ENCODE assay signal across 1 cellular context in the genomic region with DNA sequence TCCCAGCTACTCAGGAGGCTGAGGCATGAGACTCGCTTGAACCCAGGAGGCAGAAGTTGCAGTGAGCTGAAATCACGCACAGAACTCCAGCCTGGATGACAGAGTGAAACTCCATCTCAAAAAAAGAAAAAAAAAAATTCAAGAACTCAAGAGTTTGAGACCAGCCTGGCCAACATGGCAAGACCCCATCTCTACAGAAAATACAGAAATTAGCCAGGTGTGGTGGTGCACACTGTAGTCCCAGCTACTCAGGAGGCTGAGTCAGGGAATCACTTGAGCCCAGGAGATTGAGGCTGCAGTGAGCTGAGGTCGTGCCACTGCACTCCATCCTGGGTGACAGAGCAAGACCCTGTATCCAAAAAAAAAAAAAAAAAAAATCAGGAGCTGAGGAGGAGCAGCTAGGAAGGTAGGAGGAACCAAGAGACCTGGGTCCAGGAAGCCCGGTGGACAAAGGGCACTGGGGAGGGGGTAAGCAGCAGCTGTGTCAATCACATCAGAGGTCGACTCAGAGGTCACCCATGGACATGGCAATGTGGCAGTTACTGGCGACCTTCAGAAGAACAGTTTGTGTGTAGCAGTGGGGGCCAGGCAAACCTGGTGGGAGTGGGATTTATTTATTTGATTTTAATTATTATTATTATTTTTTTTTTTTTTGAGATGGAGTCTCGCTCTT.
A peak's percentile ranks its signal among the peaks of the same experiment; 100 is the strongest.
TF ChIP-seq lines count a peak whose summit lies in the region.

No MANE protein-coding gene starts in this region.

TF ChIP-seq in HepG2, 621 proteins besides CTCF, POLR2A, EP300 and RAD21 (continues in another document):
- TF ChIP-seq, protein P1, sequence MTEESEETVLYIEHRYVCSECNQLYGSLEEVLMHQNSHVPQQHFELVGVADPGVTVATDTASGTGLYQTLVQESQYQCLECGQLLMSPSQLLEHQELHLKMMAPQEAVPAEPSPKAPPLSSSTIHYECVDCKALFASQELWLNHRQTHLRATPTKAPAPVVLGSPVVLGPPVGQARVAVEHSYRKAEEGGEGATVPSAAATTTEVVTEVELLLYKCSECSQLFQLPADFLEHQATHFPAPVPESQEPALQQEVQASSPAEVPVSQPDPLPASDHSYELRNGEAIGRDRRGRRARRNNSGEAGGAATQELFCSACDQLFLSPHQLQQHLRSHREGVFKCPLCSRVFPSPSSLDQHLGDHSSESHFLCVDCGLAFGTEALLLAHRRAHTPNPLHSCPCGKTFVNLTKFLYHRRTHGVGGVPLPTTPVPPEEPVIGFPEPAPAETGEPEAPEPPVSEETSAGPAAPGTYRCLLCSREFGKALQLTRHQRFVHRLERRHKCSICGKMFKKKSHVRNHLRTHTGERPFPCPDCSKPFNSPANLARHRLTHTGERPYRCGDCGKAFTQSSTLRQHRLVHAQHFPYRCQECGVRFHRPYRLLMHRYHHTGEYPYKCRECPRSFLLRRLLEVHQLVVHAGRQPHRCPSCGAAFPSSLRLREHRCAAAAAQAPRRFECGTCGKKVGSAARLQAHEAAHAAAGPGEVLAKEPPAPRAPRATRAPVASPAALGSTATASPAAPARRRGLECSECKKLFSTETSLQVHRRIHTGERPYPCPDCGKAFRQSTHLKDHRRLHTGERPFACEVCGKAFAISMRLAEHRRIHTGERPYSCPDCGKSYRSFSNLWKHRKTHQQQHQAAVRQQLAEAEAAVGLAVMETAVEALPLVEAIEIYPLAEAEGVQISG (CRISPR knock-in tag; IDR thresholded peaks at IDR 0.05): peak; percentile 21; the same call in 1 of the 2 replicates
- TF ChIP-seq, protein P2, sequence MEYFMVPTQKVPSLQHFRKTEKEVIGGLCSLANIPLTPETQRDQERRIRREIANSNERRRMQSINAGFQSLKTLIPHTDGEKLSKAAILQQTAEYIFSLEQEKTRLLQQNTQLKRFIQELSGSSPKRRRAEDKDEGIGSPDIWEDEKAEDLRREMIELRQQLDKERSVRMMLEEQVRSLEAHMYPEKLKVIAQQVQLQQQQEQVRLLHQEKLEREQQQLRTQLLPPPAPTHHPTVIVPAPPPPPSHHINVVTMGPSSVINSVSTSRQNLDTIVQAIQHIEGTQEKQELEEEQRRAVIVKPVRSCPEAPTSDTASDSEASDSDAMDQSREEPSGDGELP (IDR thresholded peaks at IDR 0.05; ENCODE audit: borderline replicate concordance, low read depth): peak; percentile 75
- TF ChIP-seq GATAD2A (CRISPR knock-in tag; IDR thresholded peaks at IDR 0.05): peak; percentile 59
- peak; percentile 57; the same call in 1 of the 2 replicates for TF ChIP-seq HOXA3 (CRISPR knock-in tag; IDR thresholded peaks at IDR 0.05)
- no peak for TF ChIP-seq SMYD3 (CRISPR knock-in tag; IDR thresholded peaks at IDR 0.05)
- TF ChIP-seq E2F2 (CRISPR knock-in tag; IDR thresholded peaks at IDR 0.05; ENCODE audit: borderline replicate concordance): no peak
- TF ChIP-seq ZNF367 (CRISPR knock-in tag; IDR thresholded peaks at IDR 0.05; ENCODE audit: borderline replicate concordance): no peak
- TF ChIP-seq ZNF552 (CRISPR knock-in tag; IDR thresholded peaks at IDR 0.05; ENCODE audit: borderline replicate concordance): 0 out of 2 replicates have a peak, but pooled peaks have one; percentile 36
- no peak for TF ChIP-seq GATAD1 (CRISPR knock-in tag; IDR thresholded peaks at IDR 0.05)
- TF ChIP-seq ZFP82 (CRISPR knock-in tag; IDR thresholded peaks at IDR 0.05; ENCODE audit: borderline replicate concordance): no peak
- TF ChIP-seq SAP130 (CRISPR knock-in tag; IDR thresholded peaks at IDR 0.05; ENCODE audit: low read depth): peak; percentile 31
- no peak for TF ChIP-seq SOX13 (IDR thresholded peaks at IDR 0.05)
- peak in 1 of 2 experiments; percentile 1; a peak in 1 of 4 replicates for TF ChIP-seq SOX13 (CRISPR knock-in tag; conservative IDR thresholded peaks at IDR 0.05 in 1 of 2, IDR thresholded peaks at IDR 0.05 in 1 of 2)
- TF ChIP-seq PAXIP1 (CRISPR knock-in tag; conservative IDR thresholded peaks at IDR 0.05): peak; percentile 64; the same call in 1 of the 2 replicates
- no peak for TF ChIP-seq TIGD3 (CRISPR knock-in tag; IDR thresholded peaks at IDR 0.05; ENCODE audit: borderline replicate concordance)
- peak; percentile 34; the same call in 1 of the 2 replicates for TF ChIP-seq ERF (CRISPR knock-in tag; IDR thresholded peaks at IDR 0.05)
- TF ChIP-seq KMT2B (CRISPR knock-in tag; IDR thresholded peaks at IDR 0.05): no peak
- no peak for TF ChIP-seq ZNF383 (CRISPR knock-in tag; IDR thresholded peaks at IDR 0.05; ENCODE audit: borderline replicate concordance)
- no peak for TF ChIP-seq DMTF1 (CRISPR knock-in tag; IDR thresholded peaks at IDR 0.05)
- peak; percentile 28; the same call in 1 of the 2 replicates for TF ChIP-seq ZNF354B (CRISPR knock-in tag; IDR thresholded peaks at IDR 0.05)
- TF ChIP-seq, protein P3, sequence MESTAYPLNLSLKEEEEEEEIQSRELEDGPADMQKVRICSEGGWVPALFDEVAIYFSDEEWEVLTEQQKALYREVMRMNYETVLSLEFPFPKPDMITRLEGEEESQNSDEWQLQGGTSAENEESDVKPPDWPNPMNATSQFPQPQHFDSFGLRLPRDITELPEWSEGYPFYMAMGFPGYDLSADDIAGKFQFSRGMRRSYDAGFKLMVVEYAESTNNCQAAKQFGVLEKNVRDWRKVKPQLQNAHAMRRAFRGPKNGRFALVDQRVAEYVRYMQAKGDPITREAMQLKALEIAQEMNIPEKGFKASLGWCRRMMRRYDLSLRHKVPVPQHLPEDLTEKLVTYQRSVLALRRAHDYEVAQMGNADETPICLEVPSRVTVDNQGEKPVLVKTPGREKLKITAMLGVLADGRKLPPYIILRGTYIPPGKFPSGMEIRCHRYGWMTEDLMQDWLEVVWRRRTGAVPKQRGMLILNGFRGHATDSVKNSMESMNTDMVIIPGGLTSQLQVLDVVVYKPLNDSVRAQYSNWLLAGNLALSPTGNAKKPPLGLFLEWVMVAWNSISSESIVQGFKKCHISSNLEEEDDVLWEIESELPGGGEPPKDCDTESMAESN (CRISPR knock-in tag; conservative IDR thresholded peaks at IDR 0.05): 0 out of 2 replicates have a peak, but pooled peaks have one; percentile 19
- TF ChIP-seq ESRRA (CRISPR knock-in tag; IDR thresholded peaks at IDR 0.05; ENCODE audit: low read depth): peak; percentile 91
- 0 out of 2 replicates have a peak, but pooled peaks have one; percentile 36 for TF ChIP-seq RCOR2 (CRISPR knock-in tag; IDR thresholded peaks at IDR 0.05)
- TF ChIP-seq, protein P4, sequence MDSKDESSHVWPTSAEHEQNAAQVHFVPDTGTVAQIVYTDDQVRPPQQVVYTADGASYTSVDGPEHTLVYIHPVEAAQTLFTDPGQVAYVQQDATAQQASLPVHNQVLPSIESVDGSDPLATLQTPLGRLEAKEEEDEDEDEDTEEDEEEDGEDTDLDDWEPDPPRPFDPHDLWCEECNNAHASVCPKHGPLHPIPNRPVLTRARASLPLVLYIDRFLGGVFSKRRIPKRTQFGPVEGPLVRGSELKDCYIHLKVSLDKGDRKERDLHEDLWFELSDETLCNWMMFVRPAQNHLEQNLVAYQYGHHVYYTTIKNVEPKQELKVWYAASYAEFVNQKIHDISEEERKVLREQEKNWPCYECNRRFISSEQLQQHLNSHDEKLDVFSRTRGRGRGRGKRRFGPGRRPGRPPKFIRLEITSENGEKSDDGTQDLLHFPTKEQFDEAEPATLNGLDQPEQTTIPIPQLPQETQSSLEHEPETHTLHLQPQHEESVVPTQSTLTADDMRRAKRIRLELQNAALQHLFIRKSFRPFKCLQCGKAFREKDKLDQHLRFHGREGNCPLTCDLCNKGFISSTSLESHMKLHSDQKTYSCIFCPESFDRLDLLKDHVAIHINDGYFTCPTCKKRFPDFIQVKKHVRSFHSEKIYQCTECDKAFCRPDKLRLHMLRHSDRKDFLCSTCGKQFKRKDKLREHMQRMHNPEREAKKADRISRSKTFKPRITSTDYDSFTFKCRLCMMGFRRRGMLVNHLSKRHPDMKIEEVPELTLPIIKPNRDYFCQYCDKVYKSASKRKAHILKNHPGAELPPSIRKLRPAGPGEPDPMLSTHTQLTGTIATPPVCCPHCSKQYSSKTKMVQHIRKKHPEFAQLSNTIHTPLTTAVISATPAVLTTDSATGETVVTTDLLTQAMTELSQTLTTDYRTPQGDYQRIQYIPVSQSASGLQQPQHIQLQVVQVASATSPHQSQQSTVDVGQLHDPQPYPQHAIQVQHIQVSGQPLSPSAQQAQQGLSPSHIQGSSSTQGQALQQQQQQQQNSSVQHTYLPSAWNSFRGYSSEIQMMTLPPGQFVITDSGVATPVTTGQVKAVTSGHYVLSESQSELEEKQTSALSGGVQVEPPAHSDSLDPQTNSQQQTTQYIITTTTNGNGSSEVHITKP (CRISPR knock-in tag; IDR thresholded peaks at IDR 0.05; ENCODE audit: low read depth): no peak
- TF ChIP-seq PHF8 (CRISPR knock-in tag; IDR thresholded peaks at IDR 0.05): no peak
- TF ChIP-seq, protein P5, sequence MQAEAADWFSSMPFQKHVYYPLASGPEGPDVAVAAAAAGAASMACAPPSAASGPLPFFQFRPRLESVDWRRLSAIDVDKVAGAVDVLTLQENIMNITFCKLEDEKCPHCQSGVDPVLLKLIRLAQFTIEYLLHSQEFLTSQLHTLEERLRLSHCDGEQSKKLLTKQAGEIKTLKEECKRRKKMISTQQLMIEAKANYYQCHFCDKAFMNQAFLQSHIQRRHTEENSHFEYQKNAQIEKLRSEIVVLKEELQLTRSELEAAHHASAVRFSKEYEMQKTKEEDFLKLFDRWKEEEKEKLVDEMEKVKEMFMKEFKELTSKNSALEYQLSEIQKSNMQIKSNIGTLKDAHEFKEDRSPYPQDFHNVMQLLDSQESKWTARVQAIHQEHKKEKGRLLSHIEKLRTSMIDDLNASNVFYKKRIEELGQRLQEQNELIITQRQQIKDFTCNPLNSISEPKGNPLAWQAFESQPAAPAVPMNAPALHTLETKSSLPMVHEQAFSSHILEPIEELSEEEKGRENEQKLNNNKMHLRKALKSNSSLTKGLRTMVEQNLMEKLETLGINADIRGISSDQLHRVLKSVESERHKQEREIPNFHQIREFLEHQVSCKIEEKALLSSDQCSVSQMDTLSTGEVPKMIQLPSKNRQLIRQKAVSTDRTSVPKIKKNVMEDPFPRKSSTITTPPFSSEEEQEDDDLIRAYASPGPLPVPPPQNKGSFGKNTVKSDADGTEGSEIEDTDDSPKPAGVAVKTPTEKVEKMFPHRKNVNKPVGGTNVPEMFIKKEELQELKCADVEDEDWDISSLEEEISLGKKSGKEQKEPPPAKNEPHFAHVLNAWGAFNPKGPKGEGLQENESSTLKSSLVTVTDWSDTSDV (CRISPR knock-in tag; IDR thresholded peaks at IDR 0.05): 0 out of 2 replicates have a peak, but pooled peaks have one; percentile 57
